In the genomic region with DNA sequence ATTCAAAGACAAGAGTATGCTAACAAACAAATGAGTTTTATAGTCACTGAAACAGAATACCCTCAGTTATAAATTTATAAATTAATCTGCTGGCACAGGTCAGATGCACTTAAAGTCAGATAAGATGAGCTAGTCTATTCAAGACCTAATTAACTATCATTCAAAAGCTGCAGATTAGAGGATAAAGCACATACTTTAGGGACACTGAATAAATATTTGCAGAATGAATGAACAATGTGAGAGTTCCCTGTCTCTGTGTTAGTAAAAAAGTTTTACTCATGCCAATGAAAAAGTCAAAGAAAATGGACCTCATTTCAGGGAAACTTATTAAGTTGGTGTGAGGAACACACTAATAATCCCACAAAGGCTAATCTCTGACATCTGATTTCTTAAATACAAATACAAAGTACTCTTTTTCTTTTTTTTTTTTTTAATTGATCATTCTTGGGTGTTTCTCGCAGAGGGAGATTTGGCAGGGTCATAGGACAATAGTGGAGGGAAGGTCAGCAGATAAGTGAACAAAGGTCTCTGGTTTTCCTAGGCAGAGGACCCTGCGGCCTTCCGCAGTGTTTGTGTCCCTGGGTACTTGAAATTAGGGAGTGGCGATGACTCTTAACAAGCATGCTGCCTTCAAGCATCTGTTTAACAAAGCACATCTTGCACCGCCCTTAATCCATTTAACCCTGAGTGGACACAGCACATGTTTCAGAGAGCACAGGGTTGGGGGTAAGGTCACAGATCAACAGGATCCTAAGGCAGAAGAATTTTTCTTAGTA, we compare ENCODE assay signal across 5 cellular contexts. TPM values are rescaled to one million over a fixed set of nuclear protein-coding genes. Genes with fewer than 3 reads are reported as not detected.
"Had no signal": no experiment of that assay in that cellular context is flagged by ENCODE, and none has a peak within 500 bp of the region (broad histone marks: within the 10 kb centered on the region; RNA-seq: fewer than 3 reads in every experiment).

No MANE protein-coding gene starts in this region.

RNA-seq across cellular contexts. Expression of gene CD160, which starts 46.5 kb away (rescaled TPM):
- total RNA-seq: chondrocyte, epithelial cell of proximal tubule, myocyte, thyroid gland, WTC11 had no signal
